ENCODE assay signal across 10 cellular contexts in the genomic region with DNA sequence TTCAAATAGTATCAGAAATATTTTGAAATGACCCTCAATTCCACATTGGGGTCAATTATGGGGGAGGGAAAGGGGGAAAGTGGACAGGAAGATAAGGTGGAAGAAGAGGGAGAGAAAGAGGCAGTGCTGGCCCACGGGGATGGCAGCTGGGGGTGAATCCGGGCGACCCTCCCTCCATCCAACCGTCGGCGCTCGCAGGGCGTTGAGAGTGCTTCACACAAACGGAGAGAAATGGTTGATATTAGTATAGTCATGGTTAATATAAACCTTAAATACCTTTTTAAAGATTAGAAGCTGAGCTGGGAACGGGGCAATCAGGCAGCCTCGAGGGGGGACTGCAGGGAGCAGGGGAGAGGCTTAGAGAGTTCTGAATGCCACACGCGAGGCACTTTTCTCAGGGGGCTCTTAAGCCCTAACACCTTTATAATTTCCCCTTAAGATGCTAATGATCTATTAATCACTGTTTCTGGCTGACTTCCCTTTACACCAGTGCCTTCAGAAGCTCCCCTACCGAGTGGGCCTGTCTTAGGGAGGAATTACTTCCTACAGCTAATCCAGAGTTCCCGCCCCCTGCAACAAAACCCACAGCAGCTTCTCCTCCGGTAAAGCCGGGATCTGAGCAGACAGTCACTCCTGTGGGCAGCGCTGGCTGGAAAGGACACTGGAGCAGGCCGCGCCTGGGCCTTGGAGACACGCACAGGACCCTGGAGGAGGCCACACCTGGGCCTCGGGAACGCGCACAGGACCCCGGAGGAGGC. TPM values are rescaled to one million over a fixed set of nuclear protein-coding genes. Genes with fewer than 3 reads are reported as not detected.
DNase-seq lines count a peak whose midpoint lies in the region; ATAC-seq and TF ChIP-seq lines count a peak whose summit lies in the region.
"Had no signal": no experiment of that assay in that cellular context is flagged by ENCODE, and none has a peak within 500 bp of the region (broad histone marks: within the 10 kb centered on the region; RNA-seq: fewer than 3 reads in every experiment).

No MANE protein-coding gene starts in this region.

- no peak for TF ChIP-seq CTCF in GM23338 (conservative IDR thresholded peaks at IDR 0.05; ENCODE audit: low read depth in 2 of 2)

- H2AFZ ChIP-seq in GM23338: peak overlapping the region; percentile 86

- ATAC-seq in GM23338 (peak; percentile 70), GM19035 (IDR thresholded peaks at IDR 0.05; ENCODE audit: unreplicated experiment) (no peak), GM19467 (IDR thresholded peaks at IDR 0.05; ENCODE audit: unreplicated experiment) (no peak)
- ATAC-seq: HCT116 had no signal

- no peak overlapping the region for H3K27ac ChIP-seq in GM23338 (ENCODE audit: low read depth)
- H3K27ac ChIP-seq in skin epidermis: peak overlapping the region in 17 of 21 experiments; percentile 1 to 75 (median 40)
- H3K27ac ChIP-seq: ascending aorta had no signal

- H3K4me1 Mint-ChIP-seq in GM23338: peaks cover 23% of the 10 kb centered on the region
- H3K4me1 Mint-ChIP-seq in activated T-cell treated with anti-CD3 and anti-CD28 coated beads, Interleukin-2, amount 50 U/mL, for 24 hours (ENCODE audit: low read depth): peaks cover 40% of the 10 kb centered on the region

- H3K9me2 ChIP-seq in GM23338 (ENCODE audit: insufficient read depth): no peaks in the 10 kb centered on the region

- no peaks in the 10 kb centered on the region; the same call in 1 of the 2 replicates for H3K4me1 ChIP-seq in GM23338 (ENCODE audit: insufficient read depth)
- H3K4me1 ChIP-seq: ascending aorta had no signal

- H3K79me2 ChIP-seq in GM23338 (replicated peaks; ENCODE audit: insufficient read depth): no peaks in the 10 kb centered on the region

- no peaks in the 10 kb centered on the region for H4K20me1 ChIP-seq in GM23338 (replicated peaks; ENCODE audit: insufficient read depth)

- H3K27ac Mint-ChIP-seq in GM23338: peak overlapping the region; percentile 56; the same call in 1 of the 2 replicates
- no peak overlapping the region for H3K27ac Mint-ChIP-seq in activated T-cell treated with anti-CD3 and anti-CD28 coated beads, Interleukin-2, amount 50 U/mL, for 24 hours

- no peaks in the 10 kb centered on the region for H3K36me3 ChIP-seq in GM23338 (ENCODE audit: insufficient read depth)
- H3K36me3 ChIP-seq: ascending aorta, heart right ventricle had no signal

- H3K9me3 Mint-ChIP-seq in GM23338: no peaks in the 10 kb centered on the region
- no peaks in the 10 kb centered on the region for H3K9me3 Mint-ChIP-seq in activated T-cell treated with anti-CD3 and anti-CD28 coated beads, Interleukin-2, amount 50 U/mL, for 24 hours

- H3K4me3 Mint-ChIP-seq in GM23338: no peak overlapping the region
- H3K4me3 Mint-ChIP-seq in activated T-cell treated with anti-CD3 and anti-CD28 coated beads, Interleukin-2, amount 50 U/mL, for 24 hours: no peak overlapping the region

- DNase-seq in GM23338 (ENCODE audit: low spot score) (peak; percentile 30), NCI-H82 treated with DMSO at 0.1 percent for 48 hours (lab: John Stamatoyannopoulos, UW; ENCODE audit: unreplicated experiment) (peak; percentile 9), iPS-NIHi11 (ENCODE audit: low spot score) (peak; percentile 62)
- no peak for DNase-seq in activated T-cell treated with anti-CD3 and anti-CD28 coated beads, Interleukin-2, amount 50 U/mL, for 24 hours
- DNase-seq: heart right ventricle had no signal

- H3K27me3 ChIP-seq in GM23338 (ENCODE audit: insufficient read depth): no peaks in the 10 kb centered on the region
- H3K27me3 ChIP-seq: ascending aorta, heart right ventricle had no signal

- no peaks in the 10 kb centered on the region for H3F3A ChIP-seq in GM23338 (replicated peaks; ENCODE audit: low read depth)

- no peaks in the 10 kb centered on the region for H3K36me3 Mint-ChIP-seq in GM23338 (ENCODE audit: low read depth)
- H3K36me3 Mint-ChIP-seq in activated T-cell treated with anti-CD3 and anti-CD28 coated beads, Interleukin-2, amount 50 U/mL, for 24 hours (ENCODE audit: low read depth): peaks cover 4% of the 10 kb centered on the region

- H3K27me3 Mint-ChIP-seq in GM23338 (ENCODE audit: insufficient read depth, low read depth, poor library complexity): peaks cover 8% of the 10 kb centered on the region
- H3K27me3 Mint-ChIP-seq in activated T-cell treated with anti-CD3 and anti-CD28 coated beads, Interleukin-2, amount 50 U/mL, for 24 hours: no peaks in the 10 kb centered on the region

- no peak overlapping the region for H3K4me2 ChIP-seq in GM23338

- H3K4me3 ChIP-seq in GM23338: no peak overlapping the region
- H3K4me3 ChIP-seq in skin epidermis: no peak overlapping the region
- H3K4me3 ChIP-seq: ascending aorta had no signal

TF ChIP-seq in GM23338, 12 proteins besides CTCF, POLR2A, EP300 and RAD21 (continues in another document):
- no peak for TF ChIP-seq STAT1 (IDR thresholded peaks at IDR 0.05; ENCODE audit: unreplicated experiment)
- TF ChIP-seq CREB1 (CRISPR knock-in tag; IDR thresholded peaks at IDR 0.05; ENCODE audit: low read depth): no peak
- TF ChIP-seq, protein P1, sequence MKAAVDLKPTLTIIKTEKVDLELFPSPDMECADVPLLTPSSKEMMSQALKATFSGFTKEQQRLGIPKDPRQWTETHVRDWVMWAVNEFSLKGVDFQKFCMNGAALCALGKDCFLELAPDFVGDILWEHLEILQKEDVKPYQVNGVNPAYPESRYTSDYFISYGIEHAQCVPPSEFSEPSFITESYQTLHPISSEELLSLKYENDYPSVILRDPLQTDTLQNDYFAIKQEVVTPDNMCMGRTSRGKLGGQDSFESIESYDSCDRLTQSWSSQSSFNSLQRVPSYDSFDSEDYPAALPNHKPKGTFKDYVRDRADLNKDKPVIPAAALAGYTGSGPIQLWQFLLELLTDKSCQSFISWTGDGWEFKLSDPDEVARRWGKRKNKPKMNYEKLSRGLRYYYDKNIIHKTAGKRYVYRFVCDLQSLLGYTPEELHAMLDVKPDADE (IDR thresholded peaks at IDR 0.05): no peak
- no peak for TF ChIP-seq EZH2phosphoT487 (IDR thresholded peaks at IDR 0.05; ENCODE audit: unreplicated experiment)
- TF ChIP-seq, protein P2, sequence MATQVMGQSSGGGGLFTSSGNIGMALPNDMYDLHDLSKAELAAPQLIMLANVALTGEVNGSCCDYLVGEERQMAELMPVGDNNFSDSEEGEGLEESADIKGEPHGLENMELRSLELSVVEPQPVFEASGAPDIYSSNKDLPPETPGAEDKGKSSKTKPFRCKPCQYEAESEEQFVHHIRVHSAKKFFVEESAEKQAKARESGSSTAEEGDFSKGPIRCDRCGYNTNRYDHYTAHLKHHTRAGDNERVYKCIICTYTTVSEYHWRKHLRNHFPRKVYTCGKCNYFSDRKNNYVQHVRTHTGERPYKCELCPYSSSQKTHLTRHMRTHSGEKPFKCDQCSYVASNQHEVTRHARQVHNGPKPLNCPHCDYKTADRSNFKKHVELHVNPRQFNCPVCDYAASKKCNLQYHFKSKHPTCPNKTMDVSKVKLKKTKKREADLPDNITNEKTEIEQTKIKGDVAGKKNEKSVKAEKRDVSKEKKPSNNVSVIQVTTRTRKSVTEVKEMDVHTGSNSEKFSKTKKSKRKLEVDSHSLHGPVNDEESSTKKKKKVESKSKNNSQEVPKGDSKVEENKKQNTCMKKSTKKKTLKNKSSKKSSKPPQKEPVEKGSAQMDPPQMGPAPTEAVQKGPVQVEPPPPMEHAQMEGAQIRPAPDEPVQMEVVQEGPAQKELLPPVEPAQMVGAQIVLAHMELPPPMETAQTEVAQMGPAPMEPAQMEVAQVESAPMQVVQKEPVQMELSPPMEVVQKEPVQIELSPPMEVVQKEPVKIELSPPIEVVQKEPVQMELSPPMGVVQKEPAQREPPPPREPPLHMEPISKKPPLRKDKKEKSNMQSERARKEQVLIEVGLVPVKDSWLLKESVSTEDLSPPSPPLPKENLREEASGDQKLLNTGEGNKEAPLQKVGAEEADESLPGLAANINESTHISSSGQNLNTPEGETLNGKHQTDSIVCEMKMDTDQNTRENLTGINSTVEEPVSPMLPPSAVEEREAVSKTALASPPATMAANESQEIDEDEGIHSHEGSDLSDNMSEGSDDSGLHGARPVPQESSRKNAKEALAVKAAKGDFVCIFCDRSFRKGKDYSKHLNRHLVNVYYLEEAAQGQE (IDR thresholded peaks at IDR 0.05; ENCODE audit: unreplicated experiment): no peak
- TF ChIP-seq ZNF114 (CRISPR knock-in tag; IDR thresholded peaks at IDR 0.05): no peak
- no peak for TF ChIP-seq NANOG (IDR thresholded peaks at IDR 0.05; ENCODE audit: borderline replicate concordance)
- no peak for TF ChIP-seq EZH2 (IDR thresholded peaks at IDR 0.05; ENCODE audit: low read depth, unreplicated experiment)
- TF ChIP-seq JUNB (IDR thresholded peaks at IDR 0.05; ENCODE audit: unreplicated experiment): no peak
- no peak for TF ChIP-seq POLR2AphosphoS5 (IDR thresholded peaks at IDR 0.05; ENCODE audit: low read depth)

RNA-seq across cellular contexts. Expression of a gene that starts 39.5 kb away (rescaled TPM):
- total RNA-seq in GM23338 (2014; rRNA removed; shearing (Covaris generic)): 11.4 and 14.9 TPM in 2 replicates
- polyA plus RNA-seq in GM23338 (2016; fragmentation: Nextera tagmentation; extraction: Ambion mirVana): 6.3 and 9.1 TPM in 2 replicates
